Comparison of ENCODE assay signal across 37 cellular contexts in genomic region chrX:112113460-112113859, GRCh38. TPM values are rescaled to one million over a fixed set of nuclear protein-coding genes. Genes with fewer than 3 reads are reported as not detected.
"Had no signal": no experiment of that assay in that cellular context is flagged by ENCODE, and none has a peak within 500 bp of the region (broad histone marks: within the 10 kb centered on the region; RNA-seq: fewer than 3 reads in every experiment).

No MANE protein-coding gene starts in this region.

- H3K27me3 ChIP-seq: body of pancreas, brain microvascular endothelial cell had no signal

- DNase-seq: activated B cell treated with CpG ODN at 0.5 μM for 24 hours; activated CD4-positive, alpha-beta memory T cell treated with anti-CD3 and anti-CD28 coated beads for 36 hours; activated CD4-positive, alpha-beta T cell treated with anti-CD3 and anti-CD28 coated beads for 4 hours; activated CD4-positive, alpha-beta T cell treated with anti-CD3 and anti-CD28 coated beads, Interleukin-2, amount 10 ng/mL, durations not matched to agents 24 days and 14 days; activated CD4-positive, alpha-beta T cell treated with anti-CD3 and anti-CD28 coated beads, Interleukin-2, amount 50 U/mL, for 1 hour; activated CD4-positive, alpha-beta T cell treated with anti-CD3 and anti-CD28 coated beads, Interleukin-2, amount 50 U/mL, for 4 hours; activated CD4-positive, CD25-positive, alpha-beta regulatory T cell treated with anti-CD3 and anti-CD28 coated beads, Interleukin-2, amount 50 U/mL, for 72 hours; activated CD8-positive, alpha-beta memory T cell treated with anti-CD3 and anti-CD28 coated beads, Interleukin-2, amount 50 U/mL, for 4 hours; activated CD8-positive, alpha-beta T cell treated with anti-CD3 and anti-CD28 coated beads for 36 hours; activated effector memory CD4-positive, alpha-beta T cell treated with anti-CD3 and anti-CD28 coated beads, Interleukin-2, amount 50 U/mL, for 16 hours; activated gamma-delta T cell treated with Interleukin-2 at 50 U/mL for 16 hours; activated naive CD4-positive, alpha-beta T cell; activated naive CD4-positive, alpha-beta T cell treated with anti-CD3 and anti-CD28 coated beads for 36 hours; activated naive CD4-positive, alpha-beta T cell treated with anti-CD3 and anti-CD28 coated beads, Interleukin-2, amount 50 U/mL, for 16 hours; activated naive CD8-positive, alpha-beta T cell treated with anti-CD3 and anti-CD28 coated beads for 36 hours; activated T-cell treated with anti-CD3 and anti-CD28 coated beads for 4 hours; activated T-cell treated with anti-CD3 and anti-CD28 coated beads, Interleukin-2, amount 50 U/mL, for 1 hour; activated T-cell treated with anti-CD3 and anti-CD28 coated beads, Interleukin-2, amount 50 U/mL, for 4 hours; activated T-cell treated with anti-CD3 and anti-CD28 coated beads, Interleukin-2, amount 50 U/mL, for 72 hours; adrenal gland; amniotic stem cell; aorta; body of pancreas; brain microvascular endothelial cell; central memory CD4-positive, alpha-beta T cell; T-helper 1 cell; T-helper 2 cell; T-helper 9 cell had no signal

- H3K4me1 ChIP-seq: adrenal gland, body of pancreas, breast epithelium had no signal

- H3K27ac ChIP-seq: adrenal gland, body of pancreas, brain microvascular endothelial cell, breast epithelium, VCaP had no signal

- ATAC-seq: activated CD8-positive, alpha-beta T cell treated with anti-CD3 and anti-CD28 coated beads for 36 hours; activated naive CD4-positive, alpha-beta T cell treated with anti-CD3 and anti-CD28 coated beads, Interleukin-2, amount 50 U/mL, for 72 hours; activated T-cell treated with anti-CD3 and anti-CD28 coated beads, Interleukin-2, amount 50 U/mL, for 4 hours; activated T-cell treated with anti-CD3 and anti-CD28 coated beads, Interleukin-2, amount 50 U/mL, for 72 hours; activated T-helper 17 cell treated with anti-CD3 and anti-CD28 coated beads, Interleukin-2, amount 50 U/mL, for 72 hours; body of pancreas had no signal

RNA-seq across cellular contexts. Expression of gene RTL4, which starts 30.6 kb away (rescaled TPM):
- total RNA-seq: activated B cell treated with CpG ODN at 0.5 μM for 24 hours; activated CD4-positive, alpha-beta memory T cell treated with anti-CD3 and anti-CD28 coated beads for 36 hours; activated CD4-positive, alpha-beta T cell treated with anti-CD3 and anti-CD28 coated beads, Interleukin-2, amount 10 ng/mL, durations not matched to agents 24 days and 14 days; activated CD8-positive, alpha-beta memory T cell treated with anti-CD3 and anti-CD28 coated beads for 36 hours; activated CD8-positive, alpha-beta T cell treated with anti-CD3 and anti-CD28 coated beads for 36 hours; activated naive CD4-positive, alpha-beta T cell treated with anti-CD3 and anti-CD28 coated beads for 36 hours; activated naive CD4-positive, alpha-beta T cell treated with anti-CD3 and anti-CD28 coated beads, Interleukin-2, amount 50 U/mL, for 72 hours; activated naive CD8-positive, alpha-beta T cell treated with anti-CD3 and anti-CD28 coated beads for 36 hours; activated T-cell treated with anti-CD3 and anti-CD28 coated beads, Interleukin-2, amount 50 U/mL, for 4 hours; activated T-cell treated with anti-CD3 and anti-CD28 coated beads, Interleukin-2, amount 50 U/mL, for 72 hours; activated T-helper 1 cell treated with anti-CD3 and anti-CD28 coated beads, Interleukin-12 subunit alpha, Interleukin-12 subunit beta, Interleukin-2, Interleukin-4 antibody, amounts not matched to agents 30 ng/mL and 10 ng/mL and 1 ng/mL, durations not matched to agents 14 hours and 24 hours and 36 hours; activated T-helper 17 cell treated with anti-CD3 and anti-CD28 coated beads, Interleukin-2, amount 50 U/mL, for 72 hours; adrenal gland; aorta; astrocyte; breast epithelium; cardiac septum; cerebellum had no signal
- polyA plus RNA-seq: adrenal gland, aorta had no signal

RNA-seq across cellular contexts. Expression of gene TRPC5, which starts 30.9 kb away (rescaled TPM):
- total RNA-seq: activated B cell treated with CpG ODN at 0.5 μM for 24 hours; activated CD4-positive, alpha-beta memory T cell treated with anti-CD3 and anti-CD28 coated beads for 36 hours; activated CD4-positive, alpha-beta T cell treated with anti-CD3 and anti-CD28 coated beads, Interleukin-2, amount 10 ng/mL, durations not matched to agents 24 days and 14 days; activated CD8-positive, alpha-beta memory T cell treated with anti-CD3 and anti-CD28 coated beads for 36 hours; activated CD8-positive, alpha-beta T cell treated with anti-CD3 and anti-CD28 coated beads for 36 hours; activated naive CD4-positive, alpha-beta T cell treated with anti-CD3 and anti-CD28 coated beads for 36 hours; activated naive CD4-positive, alpha-beta T cell treated with anti-CD3 and anti-CD28 coated beads, Interleukin-2, amount 50 U/mL, for 72 hours; activated naive CD8-positive, alpha-beta T cell treated with anti-CD3 and anti-CD28 coated beads for 36 hours; activated T-cell treated with anti-CD3 and anti-CD28 coated beads, Interleukin-2, amount 50 U/mL, for 4 hours; activated T-cell treated with anti-CD3 and anti-CD28 coated beads, Interleukin-2, amount 50 U/mL, for 72 hours; activated T-helper 1 cell treated with anti-CD3 and anti-CD28 coated beads, Interleukin-12 subunit alpha, Interleukin-12 subunit beta, Interleukin-2, Interleukin-4 antibody, amounts not matched to agents 30 ng/mL and 10 ng/mL and 1 ng/mL, durations not matched to agents 14 hours and 24 hours and 36 hours; activated T-helper 17 cell treated with anti-CD3 and anti-CD28 coated beads, Interleukin-2, amount 50 U/mL, for 72 hours; aorta; astrocyte; breast epithelium had no signal
- polyA plus RNA-seq: aorta had no signal
